In genomic region chr6:149300563-149300962, GRCh38 we compare ENCODE assay signal across 6 cellular contexts.
"Had no signal": no experiment of that assay in that cellular context is flagged by ENCODE, and none has a peak within 500 bp of the region (broad histone marks: within the 10 kb centered on the region; RNA-seq: fewer than 3 reads in every experiment).

No MANE protein-coding gene starts in this region.

- FAIRE-seq: HepG2 had no signal

- DNase-seq: GM23248, GOT3, H7, HFFc6, KBM-7 had no signal
